In genomic region chr2:12761109-12761508, GRCh38 we compare ENCODE assay signal across 1 cellular context.
TF ChIP-seq lines count a peak whose summit lies in the region.

No MANE protein-coding gene starts in this region.

TF ChIP-seq in SK-N-SH, 30 proteins besides CTCF, POLR2A, EP300 and RAD21 (continued from another document):
- no peak for TF ChIP-seq ZBTB33 (IDR thresholded peaks at IDR 0.05; ENCODE audit: borderline replicate concordance, low read depth)
- no peak for TF ChIP-seq FOSL2 (IDR thresholded peaks at IDR 0.05; ENCODE audit: borderline replicate concordance, low read depth)
TF ChIP-seq in SK-N-SH: peak in this region for 0.
